Comparison of ENCODE assay signal across 9 cellular contexts in the genomic region with DNA sequence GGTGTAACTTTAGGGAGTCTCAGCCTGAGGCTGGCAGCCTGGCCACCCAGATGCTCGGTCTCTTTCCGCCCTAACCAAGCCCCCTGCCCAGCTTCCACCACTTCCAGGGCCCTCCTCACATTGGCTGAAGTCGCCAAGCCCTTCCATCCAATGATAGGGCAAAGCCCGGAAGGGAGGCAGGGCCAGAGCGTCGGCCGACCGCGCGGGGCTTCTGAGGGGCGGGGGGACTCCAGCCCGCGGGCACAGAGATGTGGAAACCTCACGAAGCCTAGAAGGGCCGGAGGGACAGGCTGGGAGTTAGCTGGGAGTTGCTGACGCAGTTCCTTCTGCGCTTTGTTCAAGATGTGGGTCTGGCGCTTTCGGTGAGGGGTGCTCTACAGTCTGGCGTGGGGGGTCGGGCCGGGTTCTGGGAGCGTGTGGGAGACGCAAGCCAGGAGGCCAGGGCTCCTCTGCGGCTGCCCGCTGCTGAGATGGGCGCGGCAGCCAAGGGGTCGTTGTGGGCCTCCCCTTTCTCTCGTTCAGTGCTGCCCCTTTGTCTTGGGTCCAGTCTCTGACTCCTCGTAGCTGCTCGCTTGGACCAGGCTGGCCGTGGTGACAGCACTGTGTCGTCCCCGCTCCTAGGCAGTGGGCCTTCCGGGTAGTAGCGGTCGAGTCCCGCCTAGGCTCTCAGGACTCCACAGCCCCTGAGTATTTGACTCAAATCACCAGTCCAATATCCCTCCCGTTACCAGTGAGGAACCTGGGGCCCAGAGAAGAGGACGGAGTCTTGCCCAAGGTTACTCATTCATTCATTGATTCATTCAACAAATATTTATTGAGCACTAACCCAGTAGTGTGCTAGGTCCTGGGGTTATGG. TPM values are rescaled to one million over a fixed set of nuclear protein-coding genes. Genes with fewer than 3 reads are reported as not detected.
DNase-seq lines count a peak whose midpoint lies in the region; ATAC-seq, FAIRE-seq and TF ChIP-seq lines count a peak whose summit lies in the region.
"Had no signal": no experiment of that assay in that cellular context is flagged by ENCODE, and none has a peak within 500 bp of the region (broad histone marks: within the 10 kb centered on the region; RNA-seq: fewer than 3 reads in every experiment).

ZNF660 (plus strand) TSS at position 319 of the 856 bp plus-strand sequence. CDS start 9,230 bp downstream, outside the sequence.

- no peak within 1 kb of the TSS for H3K27ac ChIP-seq in PC-3 (ENCODE audit: low read length)
- peak within 1 kb of the TSS; percentile 77 for H3K27ac ChIP-seq in H1 (ENCODE audit: low read depth, low read length)
- H3K27ac ChIP-seq in liver (ENCODE audit: low read depth in 1 of 2, low read length in 2 of 2): peak within 1 kb of the TSS; percentile 31 to 54

- peaks cover 3% of the 10 kb centered on the region; the same call in 1 of the 2 replicates for H3K79me1 ChIP-seq in H1 (ENCODE audit: low read depth, low read length)

- TF ChIP-seq CTCF in PC-3 (conservative IDR thresholded peaks at IDR 0.05; ENCODE audit: low read depth, low read length): no peak
- TF ChIP-seq CTCF in H1 (IDR thresholded peaks at IDR 0.05; ENCODE audit: control extremely low read depth in 1 of 3, insufficient read depth in 1 of 3, low read depth in 1 of 3, low read length in 3 of 3): no peak
- no peak for TF ChIP-seq CTCF in liver (IDR thresholded peaks at IDR 0.05; ENCODE audit: low read depth, low read length, missing input control)

- no peak within 1 kb of the TSS for H2AFZ ChIP-seq in PC-3 (ENCODE audit: low read length)
- H2AFZ ChIP-seq in H1 (ENCODE audit: low read length): peak within 1 kb of the TSS; percentile 29; the same call in 1 of the 2 replicates

- 4% methylated on average over 41 of the region's 41 CpGs; no CpG with 5 or more reads in 1 of the 2 experiments for WGBS in H1 (ENCODE audit: extremely low coverage in 1 of 2, insufficient coverage in 1 of 2, insufficient read length in 1 of 2, insufficient replicate concordance in 2 of 2, low coverage in 1 of 2, low lambda C conversion rate in 2 of 2, missing lambda C conversion rate in 1 of 2), 2 experiments
- WGBS in liver: 2% methylated on average over 41 of the region's 41 CpGs

- H4K91ac ChIP-seq in H1 (replicated peaks; ENCODE audit: insufficient read length, low read length): peak within 1 kb of the TSS; percentile 95

- H3K14ac ChIP-seq in H1 (ENCODE audit: insufficient read length): no peak within 1 kb of the TSS

- peaks cover 54% of the 10 kb centered on the region for H3K27me3 Mint-ChIP-seq in activated T-cell treated with anti-CD3 and anti-CD28 coated beads, Interleukin-2, amount 50 U/mL, for 4 hours (ENCODE audit: low read depth)

- H3K27ac Mint-ChIP-seq in stimulated activated effector memory CD8-positive, alpha-beta T cell treated with anti-CD3 and anti-CD28 coated beads, Interleukin-12 subunit alpha, Interleukin-12 subunit beta, amount 100 ng/mL, for 72 hours: no peak within 1 kb of the TSS

- peak within 1 kb of the TSS; percentile 52 for H3K4me3 Mint-ChIP-seq in activated T-cell treated with anti-CD3 and anti-CD28 coated beads, Interleukin-2, amount 50 U/mL, for 4 hours
- H3K4me3 Mint-ChIP-seq in stimulated activated effector memory CD8-positive, alpha-beta T cell treated with anti-CD3 and anti-CD28 coated beads, Interleukin-12 subunit alpha, Interleukin-12 subunit beta, amount 100 ng/mL, for 72 hours: peak within 1 kb of the TSS; percentile 29

- intact Hi-C loops in PC-3 (cut with micrococcal nuclease): no loop called here

- H3K36me3 ChIP-seq in PC-3 (ENCODE audit: low read depth, low read length) (no peaks in the 10 kb centered on the region), H1 (ENCODE audit: control insufficient read depth in 2 of 4, insufficient read depth in 4 of 4, low read length in 3 of 4) (peaks cover 0 to 29% (median 15%) of the 10 kb centered on the region in 4 experiments; a peak in 6 of 8 replicates), liver (ENCODE audit: control insufficient read depth in 4 of 4, insufficient read depth in 3 of 4, low read depth in 1 of 4, low read length in 3 of 4) (peaks cover 0 to 4% (median 0%) of the 10 kb centered on the region in 4 donors)

- no peak within 1 kb of the TSS for H2BK12ac ChIP-seq in H1 (ENCODE audit: low read depth, low read length)

- BruUV-seq in PC-3 (replicated peaks; lab: Mats Ljungman, UMichigan): no TSS peak

- FAIRE-seq in H1 (lab: Jason Lieb, UNC): peak; percentile 92
- FAIRE-seq: islet of Langerhans had no signal

- H3K79me2 ChIP-seq in PC-3 (ENCODE audit: low read length) (no peaks in the 10 kb centered on the region), H1 (ENCODE audit: control insufficient read depth in 1 of 2, insufficient read depth in 2 of 2, low read length in 2 of 2) (peaks cover 0 to 5% of the 10 kb centered on the region in 2 experiments; a peak in 1 of 4 replicates)

- peak within 1 kb of the TSS; percentile 99; the same call in 1 of the 2 replicates for H4K8ac ChIP-seq in H1 (ENCODE audit: extremely low read depth, insufficient read depth, low read length)

- no peak within 1 kb of the TSS for H3K4me3 ChIP-seq in PC-3 (ENCODE audit: low read length)
- peak within 1 kb of the TSS; percentile 75 to 92 (median 83) for H3K4me3 ChIP-seq in H1 (ENCODE audit: extremely low read depth in 1 of 4, insufficient read depth in 2 of 4, low read depth in 3 of 4, low read length in 4 of 4)
- H3K4me3 ChIP-seq in liver (ENCODE audit: low read depth in 1 of 3, low read length in 3 of 3): peak within 1 kb of the TSS; percentile 44 to 50 (median 47)

- TF ChIP-seq EP300 in H1 (IDR thresholded peaks at IDR 0.05; ENCODE audit: borderline replicate concordance in 1 of 2, low read depth in 2 of 2, low read length in 2 of 2): 0 out of 3 replicates have a peak, but pooled peaks of 1 of the 2 experiments have one; percentile 20

- peak within 1 kb of the TSS; percentile 78 for H4K5ac ChIP-seq in H1 (ENCODE audit: insufficient read length, low read depth, low read length)

- peak within 1 kb of the TSS; percentile 69; the same call in 1 of the 2 replicates for H2BK5ac ChIP-seq in H1 (ENCODE audit: low read depth, low read length)

- H2BK120ac ChIP-seq in H1 (replicated peaks; ENCODE audit: low read depth, low read length): no peak within 1 kb of the TSS

- no peak within 1 kb of the TSS for H3K4me2 ChIP-seq in PC-3 (ENCODE audit: low read length)
- H3K4me2 ChIP-seq in H1 (ENCODE audit: insufficient read depth in 1 of 2, low read depth in 2 of 2, low read length in 2 of 2): peak within 1 kb of the TSS; percentile 81 to 91

- H3K23me2 ChIP-seq in H1 (ENCODE audit: low read depth, low read length): peaks cover 4% of the 10 kb centered on the region; the same call in 1 of the 2 replicates

- H3K9ac ChIP-seq in PC-3 (ENCODE audit: low read length) (no peak within 1 kb of the TSS), H1 (replicated peaks in 1 of 4; ENCODE audit: extremely low read depth in 1 of 4, low read depth in 3 of 4, low read length in 3 of 4) (peak within 1 kb of the TSS; percentile 78 to 94 (median 90)), liver (ENCODE audit: low read depth in 1 of 2, low read length in 2 of 2) (peak within 1 kb of the TSS in 1 of 2 donors; percentile 53)

- H3K4me1 Mint-ChIP-seq in activated T-cell treated with anti-CD3 and anti-CD28 coated beads, Interleukin-2, amount 50 U/mL, for 4 hours (ENCODE audit: low read depth): peaks cover 3% of the 10 kb centered on the region
- peaks cover 5% of the 10 kb centered on the region for H3K4me1 Mint-ChIP-seq in stimulated activated effector memory CD8-positive, alpha-beta T cell treated with anti-CD3 and anti-CD28 coated beads, Interleukin-12 subunit alpha, Interleukin-12 subunit beta, amount 100 ng/mL, for 72 hours

- H3F3A ChIP-seq in PC-3 (ENCODE audit: low read length, unreplicated experiment): no peaks in the 10 kb centered on the region

- H3K4me1 ChIP-seq in PC-3 (ENCODE audit: insufficient read depth, low read length) (no peaks in the 10 kb centered on the region; the same call in 1 of the 2 replicates), H1 (replicated peaks in 1 of 4; ENCODE audit: control insufficient read depth in 3 of 4, insufficient read depth in 4 of 4, low read length in 3 of 4) (peaks cover 0 to 3% (median 0%) of the 10 kb centered on the region in 4 experiments; a peak in 3 of 7 replicates), liver (ENCODE audit: control insufficient read depth in 4 of 4, insufficient read depth in 4 of 4, low read length in 3 of 4) (peaks cover 0 to 2% (median 1%) of the 10 kb centered on the region in 4 donors)

- H2AK5ac ChIP-seq in H1 (ENCODE audit: low read depth, low read length): no peak within 1 kb of the TSS

- peak within 1 kb of the TSS; percentile 52 for H3K56ac ChIP-seq in H1 (replicated peaks; ENCODE audit: insufficient read length, low read depth, low read length)

- H3K9me2 ChIP-seq in PC-3 (replicated peaks; ENCODE audit: low read length): no peaks in the 10 kb centered on the region

- CTCF ChIA-PET in PC-3 (lab: Charles Lee) (no interaction called here), H1 (lab: Charles Lee; ENCODE audit: partially characterized antibody) (interaction anchor here (1.4 kb wide), 1 partner anchor 51 kb away, joined by 4 read pairs; no protein-coding TSS in a partner anchor)

- H3K36me3 Mint-ChIP-seq in activated T-cell treated with anti-CD3 and anti-CD28 coated beads, Interleukin-2, amount 50 U/mL, for 4 hours (ENCODE audit: insufficient read depth): peaks cover 15% of the 10 kb centered on the region
- H3K36me3 Mint-ChIP-seq in stimulated activated effector memory CD8-positive, alpha-beta T cell treated with anti-CD3 and anti-CD28 coated beads, Interleukin-12 subunit alpha, Interleukin-12 subunit beta, amount 100 ng/mL, for 72 hours: no peaks in the 10 kb centered on the region

- peak within 1 kb of the TSS; percentile 40; the same call in 1 of the 2 replicates for H2BK15ac ChIP-seq in H1 (ENCODE audit: low read length)

- no peaks in the 10 kb centered on the region for H3K27me3 ChIP-seq in PC-3 (ENCODE audit: low read length)
- H3K27me3 ChIP-seq in H1 (replicated peaks in 1 of 4; ENCODE audit: control insufficient read depth in 3 of 4, extremely low read depth in 1 of 4, insufficient read depth in 3 of 4, low read length in 3 of 4): no peaks in the 10 kb centered on the region
- H3K27me3 ChIP-seq in liver (ENCODE audit: control insufficient read depth in 4 of 4, insufficient read depth in 4 of 4, low read length in 3 of 4): peaks cover 0 to 3% (median 0%) of the 10 kb centered on the region in 4 donors

- ATAC-seq in activated T-cell treated with anti-CD3 and anti-CD28 coated beads, Interleukin-2, amount 50 U/mL, for 4 hours: peak; percentile 48 to 67
- ATAC-seq in HG03280 (IDR thresholded peaks at IDR 0.05; ENCODE audit: unreplicated experiment) (peak; percentile 65), PC-3 (no peak)
- peak; percentile 55 for ATAC-seq in stimulated activated effector memory CD8-positive, alpha-beta T cell treated with anti-CD3 and anti-CD28 coated beads, Interleukin-12 subunit alpha, Interleukin-12 subunit beta, amount 100 ng/mL, for 72 hours

- H3K18ac ChIP-seq in H1 (ENCODE audit: extremely low read depth, low read length): peak within 1 kb of the TSS; percentile 15; the same call in 1 of the 2 replicates

- H4K20me1 ChIP-seq in PC-3 (ENCODE audit: low read length): no peaks in the 10 kb centered on the region
- no peaks in the 10 kb centered on the region for H4K20me1 ChIP-seq in H1 (replicated peaks in 1 of 2; ENCODE audit: control insufficient read depth in 1 of 2, insufficient read depth in 2 of 2, low read length in 2 of 2)

- DNase-seq in activated T-cell treated with anti-CD3 and anti-CD28 coated beads, Interleukin-2, amount 50 U/mL, for 4 hours: no peak
- DNase-seq in activated T-cell treated with anti-CD3 and anti-CD28 coated beads, Interleukin-2, amount 50 U/mL, for 1 hour: no peak
- peak; percentile 26 for DNase-seq in PC-3
- DNase-seq in H1 (ENCODE audit: low read depth in 1 of 2, low spot score in 2 of 2): peak; percentile 81 to 84
- DNase-seq in stimulated activated effector memory CD8-positive, alpha-beta T cell treated with anti-CD3 and anti-CD28 coated beads, Interleukin-12 subunit alpha, Interleukin-12 subunit beta, amount 100 ng/mL, for 72 hours (ENCODE audit: low spot score in 2 of 2): no peak
- DNase-seq in T-helper 1 cell: no peak

- TF ChIP-seq RAD21 in H1 (IDR thresholded peaks at IDR 0.05 in 1 of 2, conservative IDR thresholded peaks at IDR 0.05 in 1 of 2; ENCODE audit: low read depth in 2 of 2, low read length in 2 of 2) (no peak), liver (IDR thresholded peaks at IDR 0.05) (no peak)

- H3K9me3 Mint-ChIP-seq in activated T-cell treated with anti-CD3 and anti-CD28 coated beads, Interleukin-2, amount 50 U/mL, for 4 hours: peaks cover 11% of the 10 kb centered on the region
- H3K9me3 Mint-ChIP-seq in stimulated activated effector memory CD8-positive, alpha-beta T cell treated with anti-CD3 and anti-CD28 coated beads, Interleukin-12 subunit alpha, Interleukin-12 subunit beta, amount 100 ng/mL, for 72 hours: peaks cover 6% of the 10 kb centered on the region

- H3K9me3 ChIP-seq in PC-3 (ENCODE audit: low read length): no peaks in the 10 kb centered on the region
- no peaks in the 10 kb centered on the region for H3K9me3 ChIP-seq in H1 (ENCODE audit: insufficient read depth in 2 of 2, low read depth in 1 of 2, low read length in 1 of 2)
- peaks cover 6 to 17% (median 14%) of the 10 kb centered on the region in 4 donors for H3K9me3 ChIP-seq in liver (ENCODE audit: control insufficient read depth in 4 of 4, low read length in 3 of 4)

- TF ChIP-seq POLR2A in H1 (IDR thresholded peaks at IDR 0.05; ENCODE audit: control extremely low read depth in 1 of 2, low read depth in 2 of 2, low read length in 2 of 2): peak; percentile 94 to 97

- POLR2A ChIA-PET in PC-3 (lab: Charles Lee; ENCODE audit: unreplicated experiment) (no interaction called here), H1 (lab: Charles Lee; ENCODE audit: partially characterized antibody) (interaction anchor here (0.8 to 2.4 kb wide), 22 partner anchors 11 to 391 kb away, joined by 3 to 20 read pairs (median 6); partner anchors contain the start of genes EXOSC7, KIAA1143, KIF15 and TCAIM)

- no peak within 1 kb of the TSS for H2BK20ac ChIP-seq in H1 (ENCODE audit: low read length)

- no peak within 1 kb of the TSS for H3K23ac ChIP-seq in H1 (ENCODE audit: insufficient read length)

- peak within 1 kb of the TSS; percentile 74 for H3K4ac ChIP-seq in H1 (replicated peaks; ENCODE audit: insufficient read length, low read depth, low read length)

RNA-seq across cellular contexts. Expression of gene ZNF660, which starts in this region (rescaled TPM):
- total RNA-seq in activated T-cell treated with anti-CD3 and anti-CD28 coated beads, Interleukin-2, amount 50 U/mL, for 4 hours: under 1 TPM; 0.52 to 0.71 (median 0.66) TPM
- total RNA-seq in PC-3 (2014; rRNA removed): not detected in 2 replicates
- 11.7 and 13.0 TPM in 2 replicates for total RNA-seq in H1 (2021; fragmentation: NEBNext Ultra II Directional; extraction: Animal tissue kit (Norgen Biotek cat#: 25700))
- 2.0 and 3.1 TPM in 2 replicates for polyA plus RNA-seq in H1 (2011; rRNA removed)
- 2.9 TPM for polyA plus RNA-seq in H1 (2011; cell fraction: cytosol; rRNA removed)
- 2.2 TPM for polyA plus RNA-seq in H1 (2011; cell fraction: nucleus; rRNA removed)
- 1.9 to 3.3 TPM (median 2.6 TPM) in 4 replicates for polyA plus RNA-seq in H1 (2012, experiment 1 of 2)
- polyA plus RNA-seq in H1 (2012, experiment 2 of 2): 0.17 TPM
- 4.1 TPM for polyA plus RNA-seq in H1 (2013, experiment 1 of 2)
- 3.9 TPM for polyA plus RNA-seq in H1 (2013, experiment 2 of 2)
- polyA minus RNA-seq in H1 (2011; rRNA and poly(A)+ RNA removed): 11.5 and 13.1 TPM in 2 replicates
- polyA minus RNA-seq in H1 (2011; cell fraction: cytosol; rRNA and poly(A)+ RNA removed): 4.3 TPM
- 23.8 TPM for polyA minus RNA-seq in H1 (2011; cell fraction: nucleus; rRNA and poly(A)+ RNA removed)
- 1 to 10 TPM in 1 of 2 donors, under 1 TPM in 1; 0.59 to 2.7 TPM for total RNA-seq in liver
- polyA plus RNA-seq in liver: under 1 TPM; 0.08 to 0.24 TPM

Comparison
In these comparisons a context has a peak if more than half of its experiments do, and no peak if none do; other contexts are left out.
1. Peak in ATAC-seq in activated T-cell treated with anti-CD3 and anti-CD28 coated beads, Interleukin-2, amount 50 U/mL, for 4 hours; RNA of the gene not detected or under 1 TPM.
2. Peak in DNase-seq in PC-3; RNA of the gene not detected or under 1 TPM.
3. DNase-seq: peak in H1 (2 of 2); none in activated T-cell treated with anti-CD3 and anti-CD28 coated beads, Interleukin-2, amount 50 U/mL, for 4 hours (single experiment), activated T-cell treated with anti-CD3 and anti-CD28 coated beads, Interleukin-2, amount 50 U/mL, for 1 hour (single experiment), stimulated activated effector memory CD8-positive, alpha-beta T cell treated with anti-CD3 and anti-CD28 coated beads, Interleukin-12 subunit alpha, Interleukin-12 subunit beta, amount 100 ng/mL, for 72 hours (0 of 2) and T-helper 1 cell (0 of 5).